ENCODE assay signal across 10 cellular contexts in genomic region chr2:237617305-237617982, GRCh38. TPM values are rescaled to one million over a fixed set of nuclear protein-coding genes. Genes with fewer than 3 reads are reported as not detected.
DNase-seq lines count a peak whose midpoint lies in the region; ATAC-seq, FAIRE-seq and TF ChIP-seq lines count a peak whose summit lies in the region.
"Had no signal": no experiment of that assay in that cellular context is flagged by ENCODE, and none has a peak within 500 bp of the region (broad histone marks: within the 10 kb centered on the region; RNA-seq: fewer than 3 reads in every experiment).

No MANE protein-coding gene starts in this region.

- H3K9me2 ChIP-seq in hepatocyte (replicated peaks; ENCODE audit: insufficient read depth) = no peaks in the 10 kb centered on the region

- TF ChIP-seq CTCF in hepatocyte (IDR thresholded peaks at IDR 0.05; ENCODE audit: poor library complexity) = no peak

- no peaks in the 10 kb centered on the region for H3K36me3 Mint-ChIP-seq in T-cell

- no peaks in the 10 kb centered on the region for H3K9me3 Mint-ChIP-seq in T-cell
- no peaks in the 10 kb centered on the region for H3K9me3 Mint-ChIP-seq in stimulated activated naive CD8-positive, alpha-beta T cell treated with anti-CD3 and anti-CD28 coated beads, Interleukin-15, amount 100 ng/mL, for 72 hours
- H3K9me3 Mint-ChIP-seq: central memory CD8-positive, alpha-beta T cell had no signal

- H3K36me3 ChIP-seq in hepatocyte (replicated peaks; ENCODE audit: insufficient read depth, low read depth) = no peaks in the 10 kb centered on the region

- H3K27ac Mint-ChIP-seq in T-cell = peak overlapping the region in 1 of 2 donors; percentile 48
- H3K27ac Mint-ChIP-seq in stimulated activated naive CD8-positive, alpha-beta T cell treated with anti-CD3 and anti-CD28 coated beads, Interleukin-15, amount 100 ng/mL, for 72 hours = no peak overlapping the region

- peak overlapping the region; percentile 25 to 59 (median 47) for H3K4me3 Mint-ChIP-seq in T-cell
- peak overlapping the region; percentile 39 to 40 for H3K4me3 Mint-ChIP-seq in stimulated activated naive CD8-positive, alpha-beta T cell treated with anti-CD3 and anti-CD28 coated beads, Interleukin-15, amount 100 ng/mL, for 72 hours
- H3K4me3 Mint-ChIP-seq: central memory CD8-positive, alpha-beta T cell had no signal

- H2AFZ ChIP-seq in hepatocyte = no peak overlapping the region

- POLR2A ChIA-PET in T-cell (lab: Charles Lee) = interaction anchor here in 1 of 2 donors (0.6 kb wide), 1 partner anchor 27 kb away, joined by 3 read pairs; the partner anchor contains the start of gene RAB17

- H3K79me2 ChIP-seq in hepatocyte = no peaks in the 10 kb centered on the region

- H3K4me1 ChIP-seq in hepatocyte (ENCODE audit: insufficient read depth) = peaks cover 39% of the 10 kb centered on the region

- no peak overlapping the region for H3K4me3 ChIP-seq in hepatocyte

- no peak overlapping the region for H3K4me2 ChIP-seq in hepatocyte

- no peaks in the 10 kb centered on the region for H3K27me3 ChIP-seq in hepatocyte

- 68% methylated on average over 10 of the region's 10 CpGs for WGBS in hepatocyte (ENCODE audit: low lambda C conversion rate, missing lambda C conversion rate)

- no peaks in the 10 kb centered on the region for H4K20me1 ChIP-seq in hepatocyte (ENCODE audit: insufficient read depth, poor library complexity, severe bottlenecking)

- H3K4me1 Mint-ChIP-seq in T-cell = peaks cover 28 to 35% (median 34%) of the 10 kb centered on the region in 3 donors
- H3K4me1 Mint-ChIP-seq in stimulated activated naive CD8-positive, alpha-beta T cell treated with anti-CD3 and anti-CD28 coated beads, Interleukin-15, amount 100 ng/mL, for 72 hours = peaks cover 47% of the 10 kb centered on the region

- H3K27ac ChIP-seq in hepatocyte = peak overlapping the region; percentile 65

- peak; percentile 74 for FAIRE-seq in HTR-8/SVneo (lab: Jason Lieb, UNC)

- no peaks in the 10 kb centered on the region for H3K9me3 ChIP-seq in hepatocyte (ENCODE audit: low read depth)

- CTCF ChIA-PET in T-cell (lab: Charles Lee) = interaction anchor here in 1 of 2 donors (0.6 kb wide), 1 partner anchor 24 kb away, joined by 5 read pairs; no protein-coding TSS in a partner anchor

- ATAC-seq in T-cell (replicated peaks in 1 of 4) = peak in 3 of 4 experiments; percentile 19 to 42 (median 31)
- ATAC-seq in stimulated activated naive CD8-positive, alpha-beta T cell treated with anti-CD3 and anti-CD28 coated beads, Interleukin-15, amount 100 ng/mL, for 72 hours = no peak
- no peak for ATAC-seq in HG02981 (IDR thresholded peaks at IDR 0.05; ENCODE audit: unreplicated experiment)

- H3K27me3 Mint-ChIP-seq in T-cell = peaks cover 0 to 4% of the 10 kb centered on the region in 2 donors
- no peaks in the 10 kb centered on the region for H3K27me3 Mint-ChIP-seq in stimulated activated naive CD8-positive, alpha-beta T cell treated with anti-CD3 and anti-CD28 coated beads, Interleukin-15, amount 100 ng/mL, for 72 hours

- DNase-seq in HTR-8/SVneo (ENCODE audit: insufficient read length, low spot score) (no peak), T-cell (no peak), hepatocyte (ENCODE audit: low spot score) (no peak), DMS153 treated with DMSO at 0.1 percent for 48 hours (lab: John Stamatoyannopoulos, UW; ENCODE audit: unreplicated experiment) (no peak), NCI-H524 treated with DMSO at 0.1 percent for 48 hours (lab: John Stamatoyannopoulos, UW) (no peak)
- DNase-seq in stimulated activated naive CD8-positive, alpha-beta T cell treated with anti-CD3 and anti-CD28 coated beads, Interleukin-15, amount 100 ng/mL, for 72 hours = no peak
- DNase-seq: NCI-H1436 treated with DMSO at 0.1 percent for 48 hours, SIG-M5 had no signal

RNA-seq across cellular contexts. Expression of gene LRRFIP1, which starts 9.9 kb away (rescaled TPM):
- total RNA-seq in T-cell (100 to 1,000 TPM; 105 to 170 (median 128) TPM), hepatocyte (42.7 and 49.0 TPM in 2 replicates)
- polyA plus RNA-seq in hepatocyte = 64.1 and 81.4 TPM in 2 replicates

RNA-seq across cellular contexts. Expression of gene RAB17, which starts 26.9 kb away (rescaled TPM):
- under 1 TPM in 3 of 5 donors, not detected in 2; 0.32 to 0.73 (median 0.62) TPM for total RNA-seq in T-cell
- 56.8 and 58.3 TPM in 2 replicates for total RNA-seq in hepatocyte
- polyA plus RNA-seq in hepatocyte = 89.6 and 99.1 TPM in 2 replicates

RNA-seq across cellular contexts. Expression of gene PRLH, which starts 51.1 kb away (rescaled TPM):
- total RNA-seq in T-cell (not detected), hepatocyte (not detected in 2 replicates)
- polyA plus RNA-seq in hepatocyte = not detected in 2 replicates

Comparison
In these comparisons a context has a peak if more than half of its experiments do, and no peak if none do; other contexts are left out.
1. ATAC-seq: peak in T-cell (3 of 4); none in stimulated activated naive CD8-positive, alpha-beta T cell treated with anti-CD3 and anti-CD28 coated beads, Interleukin-15, amount 100 ng/mL, for 72 hours (single experiment) and HG02981 (single experiment).
2. RNA of gene RAB17, which starts 26.9 kb away (total RNA-seq): 56.8 to 58.3 TPM in hepatocyte; 0.32 to 0.73 TPM in T-cell; every median in the first group is over 10 times any median in the second.